ENCODE assay signal across 32 cellular contexts in genomic region chr21:28548291-28548690, GRCh38.
"Had no signal": no experiment of that assay in that cellular context is flagged by ENCODE, and none has a peak within 500 bp of the region (broad histone marks: within the 10 kb centered on the region; RNA-seq: fewer than 3 reads in every experiment).

No MANE protein-coding gene starts in this region.

- ATAC-seq: activated CD4-positive, CD25-positive, alpha-beta regulatory T cell treated with anti-CD3 and anti-CD28 coated beads, Interleukin-2, amount 50 U/mL, for 24 hours; foreskin keratinocyte; heart left ventricle; naive thymus-derived CD4-positive, alpha-beta T cell; psoas muscle; stimulated activated effector memory CD8-positive, alpha-beta T cell treated with anti-CD3 and anti-CD28 coated beads, Interleukin-12 subunit alpha, Interleukin-12 subunit beta, amount 100 ng/mL, for 72 hours had no signal

- H3K9me3 Mint-ChIP-seq: activated naive CD4-positive, alpha-beta T cell treated with anti-CD3 and anti-CD28 coated beads for 36 hours; activated naive CD8-positive, alpha-beta T cell treated with anti-CD3 and anti-CD28 coated beads for 36 hours; activated T-helper 1 cell treated with anti-CD3 and anti-CD28 coated beads, Interleukin-12 subunit alpha, Interleukin-12 subunit beta, Interleukin-2, Interleukin-4 antibody, amounts not matched to agents 30 ng/mL and 10 ng/mL and 1 ng/mL, durations not matched to agents 14 hours and 24 hours and 36 hours; immature natural killer cell; naive thymus-derived CD4-positive, alpha-beta T cell; stimulated activated effector memory CD8-positive, alpha-beta T cell treated with anti-CD3 and anti-CD28 coated beads, Interleukin-12 subunit alpha, Interleukin-12 subunit beta, amount 100 ng/mL, for 72 hours; stimulated activated naive CD8-positive, alpha-beta T cell treated with anti-CD3 and anti-CD28 coated beads, Interleukin-15, Interleukin-2, amounts not matched to agents 100 ng/mL and 50 ng/mL, for 24 hours; type B pancreatic cell had no signal

- H3K27me3 ChIP-seq: dorsolateral prefrontal cortex, foreskin keratinocyte, heart left ventricle, sigmoid colon, vagina had no signal

- H3K4me1 ChIP-seq: heart left ventricle, parathyroid adenoma, psoas muscle, sigmoid colon had no signal

- DNase-seq: activated CD4-positive, alpha-beta T cell treated with anti-CD3 and anti-CD28 coated beads for 48 hours; activated CD4-positive, alpha-beta T cell treated with anti-CD3 and anti-CD28 coated beads, Interleukin-2, amount 50 U/mL, for 48 hours; activated CD8-positive, alpha-beta memory T cell treated with anti-CD3 and anti-CD28 coated beads for 24 hours; activated effector memory CD4-positive, alpha-beta T cell treated with anti-CD3 and anti-CD28 coated beads, Interleukin-2, amount 50 U/mL, for 16 hours; activated naive CD4-positive, alpha-beta T cell treated with anti-CD3 and anti-CD28 coated beads for 36 hours; activated naive CD8-positive, alpha-beta T cell treated with anti-CD3 and anti-CD28 coated beads for 36 hours; activated T-cell treated with anti-CD3 and anti-CD28 coated beads, Interleukin-2, amount 50 U/mL, for 1 hour; dorsolateral prefrontal cortex; effector memory CD4-positive, alpha-beta T cell; foreskin keratinocyte; heart left ventricle; hypothalamus; immature natural killer cell; kidney; naive thymus-derived CD4-positive, alpha-beta T cell; nucleus accumbens; sigmoid colon; small intestine; stimulated activated CD4-positive, alpha-beta T cell treated with anti-CD3 and anti-CD28 coated beads, Interleukin-4, amount 100 ng/mL, for 24 hours; substantia nigra; T-helper 9 cell had no signal

- H3K36me3 ChIP-seq: heart left ventricle, sigmoid colon, vagina had no signal

- H3K27me3 Mint-ChIP-seq: activated naive CD8-positive, alpha-beta T cell treated with anti-CD3 and anti-CD28 coated beads for 36 hours; naive thymus-derived CD4-positive, alpha-beta T cell; stimulated activated naive CD8-positive, alpha-beta T cell treated with anti-CD3 and anti-CD28 coated beads, Interleukin-15, Interleukin-2, amounts not matched to agents 100 ng/mL and 50 ng/mL, for 24 hours; type B pancreatic cell had no signal

- H3K36me3 Mint-ChIP-seq: activated naive CD8-positive, alpha-beta T cell treated with anti-CD3 and anti-CD28 coated beads for 36 hours; mesothelial cell of epicardium; stimulated activated effector memory CD8-positive, alpha-beta T cell treated with anti-CD3 and anti-CD28 coated beads, Interleukin-12 subunit alpha, Interleukin-12 subunit beta, amount 100 ng/mL, for 72 hours; type B pancreatic cell had no signal

- H3K27ac Mint-ChIP-seq: activated naive CD4-positive, alpha-beta T cell treated with anti-CD3 and anti-CD28 coated beads for 36 hours; activated naive CD8-positive, alpha-beta T cell treated with anti-CD3 and anti-CD28 coated beads for 36 hours; activated T-helper 1 cell treated with anti-CD3 and anti-CD28 coated beads, Interleukin-12 subunit alpha, Interleukin-12 subunit beta, Interleukin-2, Interleukin-4 antibody, amounts not matched to agents 30 ng/mL and 10 ng/mL and 1 ng/mL, durations not matched to agents 14 hours and 24 hours and 36 hours; immature natural killer cell; mesothelial cell of epicardium; naive thymus-derived CD4-positive, alpha-beta T cell; stimulated activated effector memory CD8-positive, alpha-beta T cell treated with anti-CD3 and anti-CD28 coated beads, Interleukin-12 subunit alpha, Interleukin-12 subunit beta, amount 100 ng/mL, for 72 hours; stimulated activated naive CD8-positive, alpha-beta T cell treated with anti-CD3 and anti-CD28 coated beads, Interleukin-15, Interleukin-2, amounts not matched to agents 100 ng/mL and 50 ng/mL, for 24 hours; type B pancreatic cell had no signal

- H3K9me3 ChIP-seq: heart left ventricle, psoas muscle, sigmoid colon, vagina had no signal

- H3K27ac ChIP-seq: coronary artery, dorsolateral prefrontal cortex, foreskin keratinocyte, heart left ventricle, parathyroid adenoma, psoas muscle, sigmoid colon had no signal

- H3K4me3 Mint-ChIP-seq: activated naive CD4-positive, alpha-beta T cell treated with anti-CD3 and anti-CD28 coated beads for 36 hours; activated naive CD8-positive, alpha-beta T cell treated with anti-CD3 and anti-CD28 coated beads for 36 hours; activated T-helper 1 cell treated with anti-CD3 and anti-CD28 coated beads, Interleukin-12 subunit alpha, Interleukin-12 subunit beta, Interleukin-2, Interleukin-4 antibody, amounts not matched to agents 30 ng/mL and 10 ng/mL and 1 ng/mL, durations not matched to agents 14 hours and 24 hours and 36 hours; immature natural killer cell; mesothelial cell of epicardium; naive thymus-derived CD4-positive, alpha-beta T cell; neural crest cell; stimulated activated effector memory CD8-positive, alpha-beta T cell treated with anti-CD3 and anti-CD28 coated beads, Interleukin-12 subunit alpha, Interleukin-12 subunit beta, amount 100 ng/mL, for 72 hours; stimulated activated naive CD8-positive, alpha-beta T cell treated with anti-CD3 and anti-CD28 coated beads, Interleukin-15, Interleukin-2, amounts not matched to agents 100 ng/mL and 50 ng/mL, for 24 hours; type B pancreatic cell had no signal

- H3K9ac ChIP-seq: parathyroid adenoma had no signal

- H3K4me1 Mint-ChIP-seq: activated naive CD8-positive, alpha-beta T cell treated with anti-CD3 and anti-CD28 coated beads for 36 hours; immature natural killer cell; mesothelial cell of epicardium; neural crest cell; stimulated activated effector memory CD8-positive, alpha-beta T cell treated with anti-CD3 and anti-CD28 coated beads, Interleukin-12 subunit alpha, Interleukin-12 subunit beta, amount 100 ng/mL, for 72 hours had no signal

- H3K4me3 ChIP-seq: coronary artery, dorsolateral prefrontal cortex, heart left ventricle, psoas muscle, sigmoid colon, vagina had no signal
